Comparison of ENCODE assay signal across 1 cellular context in genomic region chr1:6956488-6957159, GRCh38.
TF ChIP-seq lines count a peak whose summit lies in the region.

No MANE protein-coding gene starts in this region.

TF ChIP-seq in HEK293, 187 proteins besides CTCF, POLR2A, EP300 and RAD21 (continued from another document and continues in another):
- TF ChIP-seq ZNF211 (tag by site-specific recombination; IDR thresholded peaks at IDR 0.05; ENCODE audit: low read depth) (no peak), ZSCAN23 (tag by site-specific recombination; IDR thresholded peaks at IDR 0.05) (peak; percentile 44; the same call in 1 of the 2 replicates), ZNF623 (tag by site-specific recombination; IDR thresholded peaks at IDR 0.05) (no peak), ZNF18 (tag by site-specific recombination; IDR thresholded peaks at IDR 0.05) (no peak), ZNF398 (tag by site-specific recombination; IDR thresholded peaks at IDR 0.05) (peak; percentile 75), ZBTB10 (tag by site-specific recombination; IDR thresholded peaks at IDR 0.05) (no peak), SP3 (tag by site-specific recombination; IDR thresholded peaks at IDR 0.05) (no peak), TRIM28 (IDR thresholded peaks at IDR 0.05; ENCODE audit: borderline replicate concordance, low read length) (no peak), HOXC10 (CRISPR knock-in tag; IDR thresholded peaks at IDR 0.05) (no peak), ZNF140 (tag by site-specific recombination; IDR thresholded peaks at IDR 0.05) (no peak), RBAK (tag by site-specific recombination; IDR thresholded peaks at IDR 0.05) (no peak), TSHZ1 (tag by site-specific recombination; IDR thresholded peaks at IDR 0.05; ENCODE audit: borderline replicate concordance) (peak; percentile 64; the same call in 1 of the 2 replicates), ZFP37 (tag by site-specific recombination; IDR thresholded peaks at IDR 0.05) (no peak), ZNF433 (tag by site-specific recombination; IDR thresholded peaks at IDR 0.05; ENCODE audit: low read depth) (no peak), ZSCAN30 (tag by site-specific recombination; IDR thresholded peaks at IDR 0.05) (no peak), ZFP69B (tag by site-specific recombination; IDR thresholded peaks at IDR 0.05) (peak; percentile 58; the same call in 1 of the 2 replicates), ZNF174 (tag by site-specific recombination; IDR thresholded peaks at IDR 0.05) (no peak), ZNF23 (tag by site-specific recombination; IDR thresholded peaks at IDR 0.05; ENCODE audit: borderline replicate concordance) (no peak), ZNF416 (tag by site-specific recombination; IDR thresholded peaks at IDR 0.05) (no peak), TCF7L2 (IDR thresholded peaks at IDR 0.05; ENCODE audit: borderline replicate concordance, low read depth, low read length) (peak; percentile 71; the same call in 1 of the 2 replicates), ZNF248 (tag by site-specific recombination; IDR thresholded peaks at IDR 0.05) (0 out of 2 replicates have a peak, but pooled peaks have one; percentile 25), ZNF133 (tag by site-specific recombination; IDR thresholded peaks at IDR 0.05) (no peak), ZNF335 (tag by site-specific recombination; conservative IDR thresholded peaks at IDR 0.05) (0 out of 2 replicates have a peak, but pooled peaks have one; percentile 38), AEBP2 (tag by site-specific recombination; IDR thresholded peaks at IDR 0.05; ENCODE audit: borderline replicate concordance) (no peak), ZNF580 (tag by site-specific recombination; IDR thresholded peaks at IDR 0.05) (no peak), ZBTB21 (tag by site-specific recombination; IDR thresholded peaks at IDR 0.05) (no peak), ZNF214 (tag by site-specific recombination; IDR thresholded peaks at IDR 0.05; ENCODE audit: borderline replicate concordance) (no peak), ZNF501 (tag by site-specific recombination; IDR thresholded peaks at IDR 0.05) (no peak), ZNF777 (tag by site-specific recombination; IDR thresholded peaks at IDR 0.05; ENCODE audit: borderline replicate concordance) (no peak), WT1 (tag by site-specific recombination; IDR thresholded peaks at IDR 0.05) (peak; percentile 34; the same call in 1 of the 2 replicates), ZNF561 (tag by site-specific recombination; IDR thresholded peaks at IDR 0.05; ENCODE audit: borderline replicate concordance) (peak; percentile 76; the same call in 1 of the 2 replicates), ZNF184 (tag by site-specific recombination; IDR thresholded peaks at IDR 0.05) (peak; percentile 87; the same call in 1 of the 2 replicates), REST (tag by site-specific recombination; IDR thresholded peaks at IDR 0.05) (no peak), PATZ1 (tag by site-specific recombination; IDR thresholded peaks at IDR 0.05) (no peak), SCRT2 (tag by site-specific recombination; IDR thresholded peaks at IDR 0.05) (peak; percentile 97), ZNF274 (IDR thresholded peaks at IDR 0.05; ENCODE audit: low read length) (no peak), ZNF274 (tag by site-specific recombination; IDR thresholded peaks at IDR 0.05; ENCODE audit: borderline replicate concordance) (no peak), ZBTB44 (tag by site-specific recombination; IDR thresholded peaks at IDR 0.05) (no peak), GFI1B (tag by site-specific recombination; IDR thresholded peaks at IDR 0.05) (no peak), ZNF768 (tag by site-specific recombination; IDR thresholded peaks at IDR 0.05) (no peak), ZNF391 (tag by site-specific recombination; IDR thresholded peaks at IDR 0.05; ENCODE audit: borderline replicate concordance, low read depth) (no peak), ZFHX2 (tag by site-specific recombination; conservative IDR thresholded peaks at IDR 0.05) (no peak), ZNF610 (tag by site-specific recombination; IDR thresholded peaks at IDR 0.05; ENCODE audit: borderline replicate concordance) (no peak), ZNF837 (tag by site-specific recombination; IDR thresholded peaks at IDR 0.05) (no peak), KLF7 (tag by site-specific recombination; IDR thresholded peaks at IDR 0.05; ENCODE audit: borderline replicate concordance) (peak; percentile 29; the same call in 1 of the 2 replicates), BCL11A (tag by site-specific recombination; IDR thresholded peaks at IDR 0.05; ENCODE audit: low read depth) (no peak), ZNF121 (tag by site-specific recombination; IDR thresholded peaks at IDR 0.05) (no peak)
